28 cellular contexts compared by ENCODE assay signal in genomic region chr4:518569-519083, GRCh38. TPM values are rescaled to one million over a fixed set of nuclear protein-coding genes. Genes with fewer than 3 reads are reported as not detected.
A peak's percentile ranks its signal among the peaks of the same experiment; 100 is the strongest.
DNase-seq lines count a peak whose midpoint lies in the region; ATAC-seq, FAIRE-seq and TF ChIP-seq lines count a peak whose summit lies in the region.
"Had no signal": no experiment of that assay in that cellular context is flagged by ENCODE, and none has a peak within 500 bp of the region (broad histone marks: within the 10 kb centered on the region; RNA-seq: fewer than 3 reads in every experiment).

No MANE protein-coding gene starts in this region.

- no peaks in the 10 kb centered on the region for H3K4me1 ChIP-seq in H9 (ENCODE audit: insufficient read depth, low read length)
- no peaks in the 10 kb centered on the region for H3K4me1 ChIP-seq in endodermal cell (ENCODE audit: control insufficient read depth, insufficient read depth, low read length)
- no peaks in the 10 kb centered on the region for H3K4me1 ChIP-seq in kidney (ENCODE audit: control insufficient read depth in 1 of 2, insufficient read depth in 1 of 2, low read depth in 1 of 2, low read length in 2 of 2)
- H3K4me1 ChIP-seq in psoas muscle = no peaks in the 10 kb centered on the region
- H3K4me1 ChIP-seq: BLaER1, HAP-1 had no signal

- H2BK15ac ChIP-seq in H9 (ENCODE audit: low read depth, low read length) = no peak overlapping the region

- H3T11ph ChIP-seq in H9 (ENCODE audit: low read length) = no peak overlapping the region

- TF ChIP-seq CTCF in H9 (conservative IDR thresholded peaks at IDR 0.05) (peak; percentile 39; the same call in 1 of the 3 replicates), endodermal cell (conservative IDR thresholded peaks at IDR 0.05) (peak; percentile 46), kidney (IDR thresholded peaks at IDR 0.05; ENCODE audit: borderline replicate concordance, extremely low read depth, insufficient read depth) (no peak), MCF 10A (IDR thresholded peaks at IDR 0.05; ENCODE audit: unreplicated experiment) (no peak), psoas muscle (IDR thresholded peaks at IDR 0.05) (no peak)

- H3K56ac ChIP-seq in H9 (ENCODE audit: insufficient read length, low read depth, low read length) = no peak overlapping the region

- POLR2A ChIA-PET in MCF 10A (lab: Yijun Ruan, JAX) = interaction anchor here (0.8 to 0.9 kb wide), 3 partner anchors 9 to 14 kb away, joined by 3 to 4 read pairs (median 3); no protein-coding TSS in a partner anchor
- POLR2A ChIA-PET in activated CD4-positive, alpha-beta T cell treated with anti-CD3 and anti-CD28 coated beads for 36 hours (lab: Charles Lee) = no interaction called here

- H3K9me3 Mint-ChIP-seq in H9 (no peaks in the 10 kb centered on the region), endodermal cell (no peaks in the 10 kb centered on the region), MCF 10A (ENCODE audit: unreplicated experiment) (no peaks in the 10 kb centered on the region)
- no peaks in the 10 kb centered on the region for H3K9me3 Mint-ChIP-seq in activated CD4-positive, alpha-beta T cell treated with anti-CD3 and anti-CD28 coated beads for 36 hours (ENCODE audit: low read depth)
- H3K9me3 Mint-ChIP-seq: CD4-positive, alpha-beta T cell; HFFc6; IgD-negative memory B cell had no signal

- H2AFZ ChIP-seq in H9 (ENCODE audit: low read length) = no peak overlapping the region

- intact Hi-C loops in kidney (cut with DNase I) = no loop called here
- intact Hi-C loops in MCF 10A (cut with micrococcal nuclease) = no loop called here
- intact Hi-C loops in activated CD4-positive, alpha-beta T cell treated with anti-CD3 and anti-CD28 coated beads for 36 hours (cut with DNase I, micrococcal nuclease) = no loop called here
- intact Hi-C loops in psoas muscle (cut with DNase I) = no loop called here

- H3K27ac ChIP-seq in H9 (ENCODE audit: insufficient read length, low read depth, low read length) (no peak overlapping the region), endodermal cell (ENCODE audit: low read depth, low read length) (no peak overlapping the region), kidney (ENCODE audit: low read depth in 2 of 2, low read length in 2 of 2) (no peak overlapping the region), psoas muscle (no peak overlapping the region)
- H3K27ac ChIP-seq: BLaER1, KMS-11, SK-N-MC had no signal

- no CpG with 5 or more reads among the region's 14 CpGs for WGBS in H9 (ENCODE audit: extremely low coverage, insufficient read length, low lambda C conversion rate)
- WGBS in endodermal cell (ENCODE audit: insufficient coverage in 1 of 2, insufficient read length in 1 of 2), 2 experiments = 92 to 99% methylated on average over 10 to 14 of the region's 14 CpGs
- WGBS in psoas muscle, 3 donors = 94 to 95% (median 95%) methylated on average over 14 of the region's 14 CpGs

- no peak overlapping the region for H3K9ac ChIP-seq in H9 (ENCODE audit: extremely low read depth, insufficient read length, low read length)
- H3K9ac ChIP-seq in endodermal cell (ENCODE audit: extremely low read depth, low read length, poor library complexity, severe bottlenecking) = no peak overlapping the region
- no peak overlapping the region for H3K9ac ChIP-seq in kidney (ENCODE audit: low read length in 2 of 2)
- H3K9ac ChIP-seq: BLaER1, KMS-11 had no signal

- H2AK5ac ChIP-seq in H9 (ENCODE audit: insufficient read length, low read length) = no peak overlapping the region

- no peak for ATAC-seq in activated CD4-positive, alpha-beta T cell treated with anti-CD3 and anti-CD28 coated beads for 36 hours
- ATAC-seq in psoas muscle = no peak
- ATAC-seq: Panc1 had no signal

- H4K5ac ChIP-seq in H9 (ENCODE audit: insufficient read length, low read depth, low read length) = no peak overlapping the region

- H3K4me3 Mint-ChIP-seq in H9 = no peak overlapping the region
- H3K4me3 Mint-ChIP-seq in endodermal cell = no peak overlapping the region
- H3K4me3 Mint-ChIP-seq in MCF 10A (ENCODE audit: unreplicated experiment) = no peak overlapping the region
- H3K4me3 Mint-ChIP-seq in activated CD4-positive, alpha-beta T cell treated with anti-CD3 and anti-CD28 coated beads for 36 hours = no peak overlapping the region
- H3K4me3 Mint-ChIP-seq: CD4-positive, alpha-beta T cell; HFFc6; IgD-negative memory B cell had no signal

- H2BK20ac ChIP-seq in H9 (ENCODE audit: low read depth, low read length, poor library complexity, severe bottlenecking) = no peak overlapping the region

- H3K4me1 Mint-ChIP-seq in H9 (no peaks in the 10 kb centered on the region), endodermal cell (no peaks in the 10 kb centered on the region), MCF 10A (ENCODE audit: insufficient read depth, unreplicated experiment) (no peaks in the 10 kb centered on the region)
- no peaks in the 10 kb centered on the region for H3K4me1 Mint-ChIP-seq in activated CD4-positive, alpha-beta T cell treated with anti-CD3 and anti-CD28 coated beads for 36 hours

- no peak overlapping the region for H3K23ac ChIP-seq in H9 (ENCODE audit: insufficient read length, low read depth, low read length)

- H3K27me3 ChIP-seq in H9 (ENCODE audit: insufficient read depth, low read length) = no peaks in the 10 kb centered on the region
- H3K27me3 ChIP-seq in endodermal cell (ENCODE audit: control insufficient read depth, insufficient read depth, low read length, poor library complexity, severe bottlenecking) = no peaks in the 10 kb centered on the region
- H3K27me3 ChIP-seq in psoas muscle (ENCODE audit: insufficient read depth in 3 of 3, low read length in 2 of 3) = no peaks in the 10 kb centered on the region
- H3K27me3 ChIP-seq: BLaER1 had no signal

- no peak overlapping the region for H3K14ac ChIP-seq in H9 (ENCODE audit: insufficient read depth, low read length)

- H3K18ac ChIP-seq in H9 (ENCODE audit: insufficient read length, low read depth, low read length) = no peak overlapping the region

- H3K36me3 ChIP-seq in endodermal cell (ENCODE audit: control insufficient read depth, insufficient read depth, low read length) (peaks cover 72% of the 10 kb centered on the region), kidney (ENCODE audit: control insufficient read depth in 1 of 2, insufficient read depth in 2 of 2, low read length in 2 of 2) (peaks cover 44 to 64% of the 10 kb centered on the region in 2 donors), psoas muscle (ENCODE audit: insufficient read depth in 1 of 2, low read depth in 1 of 2) (peaks cover 8 to 84% of the 10 kb centered on the region in 2 donors)

- CTCF ChIA-PET in MCF 10A (lab: Yijun Ruan, JAX) = no interaction called here
- CTCF ChIA-PET in activated CD4-positive, alpha-beta T cell treated with anti-CD3 and anti-CD28 coated beads for 36 hours (lab: Charles Lee) = no interaction called here

- H3K9me3 ChIP-seq in H9 (ENCODE audit: control insufficient read depth, low read depth, low read length) (no peaks in the 10 kb centered on the region), endodermal cell (ENCODE audit: control insufficient read depth, low read length) (no peaks in the 10 kb centered on the region), kidney (ENCODE audit: control insufficient read depth in 1 of 2, low read length in 2 of 2) (no peaks in the 10 kb centered on the region), psoas muscle (no peaks in the 10 kb centered on the region)
- H3K9me3 ChIP-seq: BLaER1, HAP-1 had no signal

- DNase-seq in ELF-1 (ENCODE audit: low read depth, low spot score) (peak; percentile 17), H9 (no peak), endodermal cell (no peak), kidney (peak; percentile 6), MCF 10A (ENCODE audit: unreplicated experiment) (no peak), NCI-H1417 treated with DMSO at 0.1 percent for 48 hours (lab: John Stamatoyannopoulos, UW) (no peak), psoas muscle (no peak)
- DNase-seq in activated CD4-positive, alpha-beta T cell treated with anti-CD3 and anti-CD28 coated beads for 36 hours = no peak
- DNase-seq: CD4-positive, alpha-beta T cell; DMS 273 treated with DMSO at 0.1 percent for 48 hours; DMS79 treated with DMSO at 0.1 percent for 48 hours; HFFc6; NCI-H1436 treated with DMSO at 0.1 percent for 48 hours; NCI-H187 treated with DMSO at 0.1 percent for 48 hours; NCI-H2171 treated with DMSO at 0.1 percent for 48 hours; NCI-H345; NCI-H510A treated with DMSO at 0.1 percent for 48 hours; SIG-M5 had no signal

- H3K4ac ChIP-seq in H9 (ENCODE audit: low read depth, low read length) = no peak overlapping the region

- no peak overlapping the region for H4K91ac ChIP-seq in H9 (ENCODE audit: insufficient read length, low read depth, low read length)

- H2BK5ac ChIP-seq in H9 (ENCODE audit: insufficient read length, low read length) = no peak overlapping the region

- H3K27me3 Mint-ChIP-seq in H9 (ENCODE audit: low read depth) (no peaks in the 10 kb centered on the region; the same call in 1 of the 2 replicates), endodermal cell (ENCODE audit: insufficient read depth) (no peaks in the 10 kb centered on the region), MCF 10A (ENCODE audit: insufficient read depth, unreplicated experiment) (no peaks in the 10 kb centered on the region)
- H3K27me3 Mint-ChIP-seq in activated CD4-positive, alpha-beta T cell treated with anti-CD3 and anti-CD28 coated beads for 36 hours = no peaks in the 10 kb centered on the region
- H3K27me3 Mint-ChIP-seq: CD4-positive, alpha-beta T cell; IgD-negative memory B cell had no signal

- H3K4me3 ChIP-seq in endodermal cell (ENCODE audit: low read length) (no peak overlapping the region), kidney (ENCODE audit: low read length in 2 of 2) (no peak overlapping the region), psoas muscle (no peak overlapping the region)
- H3K4me3 ChIP-seq: BLaER1, HAP-1, SK-N-MC had no signal

- FAIRE-seq in kidney (lab: Jason Lieb, UNC) = no peak
- FAIRE-seq: A204.1, GM19239 had no signal

- no peaks in the 10 kb centered on the region for H3K79me2 ChIP-seq in H9 (ENCODE audit: insufficient read depth, low read length)

- no TSS peak for BruUV-seq in MCF 10A (replicated peaks; lab: Mats Ljungman, UMichigan)

- H4K20me1 ChIP-seq in H9 (ENCODE audit: control insufficient read depth, insufficient read depth, insufficient read length) = no peaks in the 10 kb centered on the region
- H4K20me1 ChIP-seq: BLaER1 had no signal

- no peak overlapping the region for H4K8ac ChIP-seq in H9 (replicated peaks; ENCODE audit: insufficient read length, low read depth, low read length)

- no peak overlapping the region for H3K4me2 ChIP-seq in H9 (ENCODE audit: insufficient read depth, insufficient read length, low read length)
- H3K4me2 ChIP-seq: BLaER1, KMS-11 had no signal

- H2BK120ac ChIP-seq in H9 (ENCODE audit: low read depth, low read length, poor library complexity, severe bottlenecking) = no peak overlapping the region

- H3K23me2 ChIP-seq in H9 (ENCODE audit: insufficient read length, low read depth, low read length, poor library complexity, severe bottlenecking) = no peaks in the 10 kb centered on the region

- H2BK12ac ChIP-seq in H9 (ENCODE audit: insufficient read length, low read depth, low read length) = no peak overlapping the region

- no peak overlapping the region; a peak in 2 of 7 replicates for H3K27ac Mint-ChIP-seq in H9
- H3K27ac Mint-ChIP-seq in endodermal cell = no peak overlapping the region
- no peak overlapping the region for H3K27ac Mint-ChIP-seq in MCF 10A (ENCODE audit: low read depth, unreplicated experiment)
- no peak overlapping the region for H3K27ac Mint-ChIP-seq in activated CD4-positive, alpha-beta T cell treated with anti-CD3 and anti-CD28 coated beads for 36 hours
- H3K27ac Mint-ChIP-seq: CD4-positive, alpha-beta T cell; HFFc6; IgD-negative memory B cell had no signal

- H3K36me3 Mint-ChIP-seq in H9 (ENCODE audit: insufficient read depth in 1 of 3, low read depth in 3 of 3) (peaks cover 51 to 84% (median 78%) of the 10 kb centered on the region in 3 experiments), endodermal cell (ENCODE audit: low read depth) (peaks cover 81% of the 10 kb centered on the region), MCF 10A (ENCODE audit: insufficient read depth, unreplicated experiment) (peaks cover 74% of the 10 kb centered on the region)
- peaks cover 56% of the 10 kb centered on the region for H3K36me3 Mint-ChIP-seq in activated CD4-positive, alpha-beta T cell treated with anti-CD3 and anti-CD28 coated beads for 36 hours (ENCODE audit: low read depth)

- H3K79me1 ChIP-seq in H9 (ENCODE audit: insufficient read depth, low read depth, low read length, poor library complexity, severe bottlenecking) = peaks cover 3% of the 10 kb centered on the region

RNA-seq across cellular contexts. Expression of gene PIGG, which starts 19.6 kb away (rescaled TPM):
- total RNA-seq in H9 (2021) (39.0 and 45.5 TPM in 2 replicates), endodermal cell (10 to 100 TPM; 73.4 to 80.3 TPM), kidney (67.9 TPM), MCF 10A (2022) (74.5 and 85.7 TPM in 2 replicates), psoas muscle (10 to 100 TPM in 2 of 4 donors, 1 to 10 TPM in 2; 9.4 to 15.6 (median 10.0) TPM)
- 53.9 TPM for polyA plus RNA-seq in endodermal cell (2013, experiment 1 of 2)
- 47.8 TPM for polyA plus RNA-seq in endodermal cell (2013, experiment 2 of 2)
- polyA plus RNA-seq in kidney (ENCODE audit: insufficient read depth, low read depth, low replicate concordance) (37.8 TPM), psoas muscle (10 to 100 TPM in 2 of 3 donors, 1 to 10 TPM in 1; 6.7 to 15.6 (median 10.9) TPM)
- total RNA-seq in activated CD4-positive, alpha-beta T cell treated with anti-CD3 and anti-CD28 coated beads for 36 hours = 10 to 100 TPM; 39.9 to 48.2 TPM

RNA-seq across cellular contexts. Expression of gene ZNF721, which starts 19.7 kb away (rescaled TPM):
- total RNA-seq in H9 (2021) (95.8 and 97.8 TPM in 2 replicates), endodermal cell (10 to 100 TPM; 68.9 to 71.5 TPM), kidney (33.3 TPM), MCF 10A (2022) (37.8 and 41.2 TPM in 2 replicates), psoas muscle (10 to 100 TPM in 3 of 4 donors, 1 to 10 TPM in 1; 8.4 to 17.4 (median 13.2) TPM)
- polyA plus RNA-seq in endodermal cell (2013, experiment 1 of 2) = 37.4 TPM
- polyA plus RNA-seq in endodermal cell (2013, experiment 2 of 2) = 35.7 TPM
- polyA plus RNA-seq in kidney (ENCODE audit: insufficient read depth, low read depth, low replicate concordance) (9.2 TPM), psoas muscle (10 to 100 TPM in 1 of 3 donors, 1 to 10 TPM in 2; 3.1 to 13.2 (median 6.4) TPM)
- total RNA-seq in activated CD4-positive, alpha-beta T cell treated with anti-CD3 and anti-CD28 coated beads for 36 hours = 10 to 100 TPM; 32.3 to 37.9 TPM

RNA-seq across cellular contexts. Expression of gene TMEM271, which starts 57.5 kb away (rescaled TPM):
- total RNA-seq in H9 (2021) = 0.09 TPM in 1 of 2 replicates, not detected in the other
- total RNA-seq in endodermal cell = not detected
- not detected for polyA plus RNA-seq in endodermal cell (2013, experiment 1 of 2)
- not detected for polyA plus RNA-seq in endodermal cell (2013, experiment 2 of 2)
- total RNA-seq in kidney = not detected
- not detected for polyA plus RNA-seq in kidney (ENCODE audit: insufficient read depth, low read depth, low replicate concordance)
- total RNA-seq in MCF 10A (2022) = not detected in 2 replicates
- total RNA-seq in activated CD4-positive, alpha-beta T cell treated with anti-CD3 and anti-CD28 coated beads for 36 hours = not detected
- not detected for total RNA-seq in psoas muscle
- not detected for polyA plus RNA-seq in psoas muscle
- total RNA-seq: CD4-positive, alpha-beta T cell; HFFc6; OCI-LY7 had no signal
- polyA plus RNA-seq: AG04450, IgD-negative memory B cell had no signal

Comparison
In these comparisons a context has a peak if more than half of its experiments do, and no peak if none do; other contexts are left out.
1. DNase-seq: peak in ELF-1 (single experiment) and kidney (single experiment); none in H9 (single experiment), endodermal cell (single experiment), MCF 10A (single experiment), NCI-H1417 treated with DMSO at 0.1 percent for 48 hours (single experiment), activated CD4-positive, alpha-beta T cell treated with anti-CD3 and anti-CD28 coated beads for 36 hours (single experiment) and psoas muscle (0 of 2).
2. CTCF ChIP-seq: peak in H9 (single experiment) and endodermal cell (single experiment); none in kidney (single experiment), MCF 10A (single experiment) and psoas muscle (single experiment).